In the genomic region with DNA sequence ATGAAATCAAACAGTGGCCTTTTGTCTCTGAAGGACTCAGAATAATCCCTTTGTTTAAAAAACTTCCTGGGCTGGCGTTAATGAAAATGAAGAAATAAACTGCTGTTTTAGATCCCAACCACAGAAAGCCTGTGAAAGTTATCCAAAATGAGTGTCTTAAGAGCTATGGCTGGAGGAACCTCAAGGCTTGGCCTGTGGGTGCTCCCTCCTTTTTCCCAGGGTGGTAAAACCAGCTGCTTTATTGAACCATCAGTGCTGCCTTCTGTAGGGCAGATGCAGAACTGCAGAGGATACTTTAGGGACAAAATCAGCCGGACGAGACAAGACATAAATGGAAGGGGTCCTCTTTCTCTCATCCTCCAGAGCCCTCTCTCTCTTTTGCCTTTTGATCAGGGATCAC, we compare ENCODE assay signal across 9 cellular contexts.
DNase-seq lines count a peak whose midpoint lies in the region; ATAC-seq, FAIRE-seq and TF ChIP-seq lines count a peak whose summit lies in the region.
"Had no signal": no experiment of that assay in that cellular context is flagged by ENCODE, and none has a peak within 500 bp of the region (broad histone marks: within the 10 kb centered on the region; RNA-seq: fewer than 3 reads in every experiment).

No MANE protein-coding gene starts in this region.

- H3K4me3 ChIP-seq in bronchial epithelial cell (ENCODE audit: low read depth, low read length), result no peak overlapping the region
- no peak overlapping the region for H3K4me3 ChIP-seq in naive thymus-derived CD4-positive, alpha-beta T cell (ENCODE audit: low read length)

- no peak overlapping the region for H3K4me3 Mint-ChIP-seq in naive thymus-derived CD4-positive, alpha-beta T cell

- no peaks in the 10 kb centered on the region for H3K4me1 ChIP-seq in naive thymus-derived CD4-positive, alpha-beta T cell (ENCODE audit: control insufficient read depth in 2 of 2, insufficient read depth in 2 of 2, low read length in 2 of 2)

- peak overlapping the region in 1 of 9 donors; percentile 64 for H3K27ac Mint-ChIP-seq in naive thymus-derived CD4-positive, alpha-beta T cell

- intact Hi-C loops in naive thymus-derived CD4-positive, alpha-beta T cell (cut with micrococcal nuclease), result no loop called here

- CTCF ChIA-PET in naive thymus-derived CD4-positive, alpha-beta T cell (lab: Charles Lee), result interaction anchor here (0.8 to 1.7 kb wide), 4 partner anchors 19 to 686 kb away, joined by 3 read pairs; no protein-coding TSS in a partner anchor

- H3K36me3 ChIP-seq in bronchial epithelial cell (ENCODE audit: control insufficient read depth, insufficient read depth, low read length), result peaks cover 9% of the 10 kb centered on the region
- H3K36me3 ChIP-seq in naive thymus-derived CD4-positive, alpha-beta T cell (ENCODE audit: control insufficient read depth in 2 of 3, insufficient read depth in 3 of 3, low read length in 3 of 3), result peaks cover 12 to 93% (median 18%) of the 10 kb centered on the region in 3 experiments

- no peak overlapping the region for H3K27ac ChIP-seq in naive thymus-derived CD4-positive, alpha-beta T cell (ENCODE audit: low read depth, low read length)

- H3K27me3 ChIP-seq in bronchial epithelial cell (ENCODE audit: control insufficient read depth, insufficient read depth, low read length), result no peaks in the 10 kb centered on the region
- no peaks in the 10 kb centered on the region for H3K27me3 ChIP-seq in naive thymus-derived CD4-positive, alpha-beta T cell (ENCODE audit: control insufficient read depth in 2 of 2, insufficient read depth in 2 of 2, low read length in 2 of 2)

- DNase-seq in DMS53 (lab: John Stamatoyannopoulos, UW) (peak; percentile 7), DMS53 treated with DMSO at 0.1 percent for 48 hours (lab: John Stamatoyannopoulos, UW; ENCODE audit: unreplicated experiment) (no peak), KBM-7 (peak; percentile 33), bronchial epithelial cell (ENCODE audit: low read depth) (peak; percentile 23), SW480 (ENCODE audit: low spot score) (no peak), NCI-H187 treated with DMSO at 0.1 percent for 48 hours (lab: John Stamatoyannopoulos, UW) (no peak)
- no peak for DNase-seq in naive thymus-derived CD4-positive, alpha-beta T cell

- no peaks in the 10 kb centered on the region for H3K27me3 Mint-ChIP-seq in naive thymus-derived CD4-positive, alpha-beta T cell

- H3K9me3 ChIP-seq in naive thymus-derived CD4-positive, alpha-beta T cell (ENCODE audit: control insufficient read depth in 2 of 3, low read length in 3 of 3), result no peaks in the 10 kb centered on the region

- no peak for FAIRE-seq in bronchial epithelial cell (lab: Jason Lieb, UNC)
- FAIRE-seq: colon had no signal

- in situ Hi-C loops in KBM-7 (cut with MboI; ENCODE audit: low pct_unique_long_range_greater_than_20kb, low sequenced_read_pairs), result no loop called here

- peak; percentile 54 for ATAC-seq in naive thymus-derived CD4-positive, alpha-beta T cell
- ATAC-seq in HG02759 (IDR thresholded peaks at IDR 0.05; ENCODE audit: unreplicated experiment), result no peak

- H3K4me1 Mint-ChIP-seq in naive thymus-derived CD4-positive, alpha-beta T cell, result peaks cover 0 to 5% (median 0%) of the 10 kb centered on the region in 7 donors

- H3K9me3 Mint-ChIP-seq in naive thymus-derived CD4-positive, alpha-beta T cell, result no peaks in the 10 kb centered on the region

- POLR2A ChIA-PET in naive thymus-derived CD4-positive, alpha-beta T cell (lab: Charles Lee), result no interaction called here

- TF ChIP-seq CTCF in bronchial epithelial cell (IDR thresholded peaks at IDR 0.05; ENCODE audit: insufficient read depth, low read length, severe bottlenecking), result peak; percentile 54

- H3K36me3 Mint-ChIP-seq in naive thymus-derived CD4-positive, alpha-beta T cell, result peaks cover 6 to 77% (median 39%) of the 10 kb centered on the region in 5 donors

Comparison
In these comparisons a context has a peak if more than half of its experiments do, and no peak if none do; other contexts are left out.
1. DNase-seq: peak in DMS53 (single experiment), KBM-7 (single experiment) and bronchial epithelial cell (single experiment); none in DMS53 treated with DMSO at 0.1 percent for 48 hours (single experiment), naive thymus-derived CD4-positive, alpha-beta T cell (0 of 9), SW480 (single experiment) and NCI-H187 treated with DMSO at 0.1 percent for 48 hours (single experiment).